21 cellular contexts compared by ENCODE assay signal in genomic region chr12:29750928-29751220, GRCh38.
DNase-seq lines count a peak whose midpoint lies in the region; ATAC-seq, FAIRE-seq and TF ChIP-seq lines count a peak whose summit lies in the region.
"Had no signal": no experiment of that assay in that cellular context is flagged by ENCODE, and none has a peak within 500 bp of the region (broad histone marks: within the 10 kb centered on the region; RNA-seq: fewer than 3 reads in every experiment).

No MANE protein-coding gene starts in this region.

- H3K4me1 ChIP-seq in KMS-11 (ENCODE audit: low read depth, poor library complexity, severe bottlenecking), result peaks cover 52% of the 10 kb centered on the region
- H3K4me1 ChIP-seq: BLaER1, Caco-2 had no signal

- H3K4me2 ChIP-seq in KMS-11, result peak overlapping the region; percentile 90
- H3K4me2 ChIP-seq: BLaER1 had no signal

- no peaks in the 10 kb centered on the region for H4K20me1 ChIP-seq in KMS-11 (ENCODE audit: insufficient read depth)
- H4K20me1 ChIP-seq: BLaER1 had no signal

- H3K36me3 ChIP-seq in KMS-11 (ENCODE audit: insufficient read depth), result peaks cover 5% of the 10 kb centered on the region; the same call in 1 of the 2 replicates
- H3K36me3 ChIP-seq: BLaER1, HAP-1 had no signal

- TF ChIP-seq CTCF in KMS-11 (conservative IDR thresholded peaks at IDR 0.05; ENCODE audit: low read depth, low read length), result no peak
- TF ChIP-seq CTCF in D721Med (IDR thresholded peaks at IDR 0.05; ENCODE audit: insufficient read depth, missing control alignments), result no peak

- peak overlapping the region; percentile 23; the same call in 1 of the 2 replicates for H2AFZ ChIP-seq in KMS-11 (ENCODE audit: low read depth)

- no peak overlapping the region for H3K4me3 ChIP-seq in KMS-11 (IDR thresholded peaks at IDR 0.05; ENCODE audit: insufficient read depth, low read depth, low read length)
- H3K4me3 ChIP-seq: BLaER1, HAP-1 had no signal

- no peak for FAIRE-seq in D721Med (lab: Jason Lieb, UNC)
- FAIRE-seq: GM12891, H54 had no signal

- peak; percentile 3 for ATAC-seq in GM18517 (IDR thresholded peaks at IDR 0.05; ENCODE audit: unreplicated experiment)
- ATAC-seq in HG02798 (IDR thresholded peaks at IDR 0.05; ENCODE audit: poor library complexity, unreplicated experiment), result no peak
- ATAC-seq: CD8-positive, alpha-beta T cell had no signal

- 0 out of 2 replicates have a peak, but pooled peaks cover 4% of the 10 kb centered on the region for H3K79me2 ChIP-seq in KMS-11 (ENCODE audit: insufficient read depth, low read depth)

- peak; percentile 22 for TF ChIP-seq POLR2A in GM19099 (IDR thresholded peaks at IDR 0.05; ENCODE audit: extremely low read depth, insufficient read length, low read depth)

- H3K9ac ChIP-seq in KMS-11, result peak overlapping the region; percentile 38; the same call in 1 of the 2 replicates
- H3K9ac ChIP-seq: BLaER1 had no signal

- DNase-seq in T1000 (lab: John Stamatoyannopoulos, UW) (peak; percentile 41), NCI-H146 (lab: John Stamatoyannopoulos, UW) (no peak), D721Med (ENCODE audit: insufficient read length, low spot score) (no peak), NCI-H2029 treated with DMSO at 0.1 percent for 48 hours (lab: John Stamatoyannopoulos, UW) (no peak)
- DNase-seq: Caco-2; CD4-positive, CD25-positive, alpha-beta regulatory T cell; CD8-positive, alpha-beta T cell; DMS 273 treated with DMSO at 0.1 percent for 48 hours; DMS79; EL; GDM1; GOT3 had no signal

- peak overlapping the region; percentile 83 for H3K27ac ChIP-seq in KMS-11
- H3K27ac ChIP-seq: BLaER1, C4-2B had no signal

- no peaks in the 10 kb centered on the region for H3K27me3 ChIP-seq in KMS-11 (ENCODE audit: insufficient read depth, low read depth)
- H3K27me3 ChIP-seq: BLaER1 had no signal
